8 cellular contexts compared by ENCODE assay signal in genomic region chr6:36677753-36678487, GRCh38. TPM values are rescaled to one million over a fixed set of nuclear protein-coding genes. Genes with fewer than 3 reads are reported as not detected.
DNase-seq lines count a peak whose midpoint lies in the region; ATAC-seq and TF ChIP-seq lines count a peak whose summit lies in the region.

No MANE protein-coding gene starts in this region.

- peaks cover 55% of the 10 kb centered on the region for H3K4me1 Mint-ChIP-seq in activated naive CD8-positive, alpha-beta T cell treated with anti-CD3 and anti-CD28 coated beads, Interleukin-2, amount 50 U/mL, for 24 hours

- TF ChIP-seq RAD21 in liver (IDR thresholded peaks at IDR 0.05), result no peak

- peak overlapping the region; percentile 34 for H3K27ac Mint-ChIP-seq in activated naive CD8-positive, alpha-beta T cell treated with anti-CD3 and anti-CD28 coated beads, Interleukin-2, amount 50 U/mL, for 24 hours

- TF ChIP-seq CTCF in left ventricle myocardium inferior (IDR thresholded peaks at IDR 0.05; ENCODE audit: borderline replicate concordance) (no peak), liver (IDR thresholded peaks at IDR 0.05; ENCODE audit: low read depth, low read length, missing input control) (no peak), tibial nerve (IDR thresholded peaks at IDR 0.05) (no peak)

- no peaks in the 10 kb centered on the region for H3K9me3 Mint-ChIP-seq in activated naive CD8-positive, alpha-beta T cell treated with anti-CD3 and anti-CD28 coated beads, Interleukin-2, amount 50 U/mL, for 24 hours

- H3K4me3 Mint-ChIP-seq in activated naive CD8-positive, alpha-beta T cell treated with anti-CD3 and anti-CD28 coated beads, Interleukin-2, amount 50 U/mL, for 24 hours, result peak overlapping the region; percentile 91

- H3K4me3 ChIP-seq in left ventricle myocardium inferior (peak overlapping the region; percentile 98), liver (ENCODE audit: low read depth in 1 of 3, low read length in 3 of 3) (peak overlapping the region in 1 of 3 donors; percentile 39), tibial nerve (peak overlapping the region in 3 of 4 donors; percentile 80 to 88 (median 85))

- TF ChIP-seq EP300 in tibial nerve (IDR thresholded peaks at IDR 0.05), result peak in 1 of 2 donors; percentile 14

- peaks cover 4% of the 10 kb centered on the region for H3K36me3 Mint-ChIP-seq in activated naive CD8-positive, alpha-beta T cell treated with anti-CD3 and anti-CD28 coated beads, Interleukin-2, amount 50 U/mL, for 24 hours (ENCODE audit: low read depth)

- TF ChIP-seq POLR2A in tibial nerve (IDR thresholded peaks at IDR 0.05), result no peak

- H3K27ac ChIP-seq in left ventricle myocardium inferior (replicated peaks), result peak overlapping the region; percentile 99
- peak overlapping the region; percentile 92 to 98 for H3K27ac ChIP-seq in liver (ENCODE audit: low read depth in 1 of 2, low read length in 2 of 2)
- H3K27ac ChIP-seq in tibial nerve, result peak overlapping the region; percentile 73 to 100 (median 98)

- H3K4me1 ChIP-seq in left ventricle myocardium inferior (peaks cover 65% of the 10 kb centered on the region), liver (ENCODE audit: control insufficient read depth in 4 of 4, insufficient read depth in 4 of 4, low read length in 3 of 4) (peaks cover 13 to 40% (median 32%) of the 10 kb centered on the region in 4 donors), tibial nerve (peaks cover 0 to 48% (median 36%) of the 10 kb centered on the region in 4 donors)

- peaks cover 14% of the 10 kb centered on the region for H3K27me3 Mint-ChIP-seq in activated naive CD8-positive, alpha-beta T cell treated with anti-CD3 and anti-CD28 coated beads, Interleukin-2, amount 50 U/mL, for 24 hours

- intact Hi-C loops in left ventricle myocardium inferior (cut with micrococcal nuclease), result no loop called here
- intact Hi-C loops in left ventricle myocardium superior (cut with micrococcal nuclease), result no loop called here

- H3K27me3 ChIP-seq in left ventricle myocardium inferior (ENCODE audit: low read depth), result no peaks in the 10 kb centered on the region
- no peaks in the 10 kb centered on the region for H3K27me3 ChIP-seq in liver (ENCODE audit: control insufficient read depth in 4 of 4, insufficient read depth in 4 of 4, low read length in 3 of 4)
- no peaks in the 10 kb centered on the region for H3K27me3 ChIP-seq in tibial nerve

- DNase-seq in left ventricle myocardium inferior (no peak), left ventricle myocardium superior (no peak), tibial nerve (ENCODE audit: low spot score in 2 of 2) (no peak), NCI-H2196 treated with DMSO at 0.1 percent for 48 hours (lab: John Stamatoyannopoulos, UW; ENCODE audit: unreplicated experiment) (no peak)
- DNase-seq in activated naive CD8-positive, alpha-beta T cell treated with anti-CD3 and anti-CD28 coated beads, Interleukin-2, amount 50 U/mL, for 24 hours, result no peak

- 8% methylated on average over 10 of the region's 10 CpGs for WGBS in liver
- WGBS in tibial nerve, 2 donors, result 14 to 20% methylated on average over 10 of the region's 10 CpGs

- H3K9ac ChIP-seq in liver (ENCODE audit: low read depth in 1 of 2, low read length in 2 of 2), result peak overlapping the region in 1 of 2 donors; percentile 36

- H3K36me3 ChIP-seq in left ventricle myocardium inferior (peaks cover 4% of the 10 kb centered on the region), liver (ENCODE audit: control insufficient read depth in 4 of 4, insufficient read depth in 3 of 4, low read depth in 1 of 4, low read length in 3 of 4) (no peaks in the 10 kb centered on the region), tibial nerve (peaks cover 0 to 5% (median 0%) of the 10 kb centered on the region in 3 donors)

- no peaks in the 10 kb centered on the region for H3K9me3 ChIP-seq in left ventricle myocardium inferior (replicated peaks)
- no peaks in the 10 kb centered on the region for H3K9me3 ChIP-seq in liver (ENCODE audit: control insufficient read depth in 4 of 4, low read length in 3 of 4)
- H3K9me3 ChIP-seq in tibial nerve, result no peaks in the 10 kb centered on the region

- ATAC-seq in left ventricle myocardium superior (no peak), GM19452 (IDR thresholded peaks at IDR 0.05; ENCODE audit: unreplicated experiment) (no peak), GM19351 (IDR thresholded peaks at IDR 0.05; ENCODE audit: unreplicated experiment) (no peak)
- ATAC-seq in activated naive CD8-positive, alpha-beta T cell treated with anti-CD3 and anti-CD28 coated beads, Interleukin-2, amount 50 U/mL, for 24 hours, result no peak

TF ChIP-seq in liver, 16 proteins besides CTCF, POLR2A, EP300 and RAD21:
- TF ChIP-seq ATF3 (IDR thresholded peaks at IDR 0.05) (peak; percentile 25), HNF4G (IDR thresholded peaks at IDR 0.05) (peak; percentile 45), SP1 (IDR thresholded peaks at IDR 0.05) (peak; percentile 80), GABPA (IDR thresholded peaks at IDR 0.05 in 1 of 2, conservative IDR thresholded peaks at IDR 0.05 in 1 of 2) (peak in 1 of 2 donors; percentile 30), YY1 (IDR thresholded peaks at IDR 0.05) (peak; percentile 25), NR2F2 (IDR thresholded peaks at IDR 0.05) (no peak), ZBTB33 (IDR thresholded peaks at IDR 0.05) (no peak), MAX (IDR thresholded peaks at IDR 0.05) (peak; percentile 56), REST (IDR thresholded peaks at IDR 0.05) (peak; percentile 29), RXRA (IDR thresholded peaks at IDR 0.05) (peak in 1 of 2 donors; percentile 65), JUND (IDR thresholded peaks at IDR 0.05) (peak in 1 of 2 donors; percentile 42), FOXA2 (IDR thresholded peaks at IDR 0.05) (peak; percentile 21), TAF1 (conservative IDR thresholded peaks at IDR 0.05) (no peak), HNF4A (conservative IDR thresholded peaks at IDR 0.05) (peak; percentile 76 to 79), EGR1 (IDR thresholded peaks at IDR 0.05; ENCODE audit: low read depth in 2 of 2) (peak in 1 of 2 donors; percentile 61), FOXA1 (IDR thresholded peaks at IDR 0.05) (peak; percentile 8)

RNA-seq across cellular contexts. Expression of gene CDKN1A, which starts 0.6 kb away (rescaled TPM):
- total RNA-seq in left ventricle myocardium inferior (67.2 TPM), left ventricle myocardium superior (40.0 TPM), liver (10 to 100 TPM in 1 of 2 donors, 1 to 10 TPM in 1; 3.2 to 41.7 TPM), tibial nerve (100 to 1,000 TPM; 112 to 142 (median 124) TPM)
- 10 to 100 TPM; 15.9 to 25.2 TPM for polyA plus RNA-seq in liver

RNA-seq across cellular contexts. Expression of gene RAB44, which starts 19.7 kb away (rescaled TPM):
- total RNA-seq in left ventricle myocardium inferior, result 0.05 TPM
- 0.07 TPM for total RNA-seq in left ventricle myocardium superior
- total RNA-seq in liver, result 1 to 10 TPM in 1 of 2 donors, under 1 TPM in 1; 0.08 to 1.3 TPM
- under 1 TPM in 1 of 2 donors, not detected in 1; 0.02 TPM for polyA plus RNA-seq in liver
- 1 to 10 TPM in 1 of 4 donors, under 1 TPM in 3; 0.30 to 1.0 (median 0.63) TPM for total RNA-seq in tibial nerve
